Comparison of ENCODE assay signal across 12 cellular contexts in genomic region chr6:21033575-21034026, GRCh38.
A peak's percentile ranks its signal among the peaks of the same experiment; 100 is the strongest.
DNase-seq lines count a peak whose midpoint lies in the region; ATAC-seq and TF ChIP-seq lines count a peak whose summit lies in the region.
"Had no signal": no experiment of that assay in that cellular context is flagged by ENCODE, and none has a peak within 500 bp of the region (broad histone marks: within the 10 kb centered on the region; RNA-seq: fewer than 3 reads in every experiment).

No MANE protein-coding gene starts in this region.

- no peak overlapping the region for H3K14ac ChIP-seq in IMR-90 (replicated peaks; ENCODE audit: low read depth, low read length)

- peak overlapping the region; percentile 34 to 44; a peak in 1 of 4 replicates for H4K8ac ChIP-seq in IMR-90 (ENCODE audit: low read depth in 2 of 2, low read length in 2 of 2)
- no peak overlapping the region for H4K8ac ChIP-seq in mesendoderm (ENCODE audit: low read depth, low read length)

- peak overlapping the region; percentile 12; the same call in 1 of the 2 replicates for H3K9ac ChIP-seq in IMR-90 (ENCODE audit: low read depth, low read length)
- H3K9ac ChIP-seq in mesendoderm (ENCODE audit: low read length) = no peak overlapping the region
- H3K9ac ChIP-seq: BLaER1 treated with 17β-estradiol and CSF1 and Interleukin-3, amounts not matched to agents 10 nM and 100 nM had no signal

- WGBS in IMR-90 (ENCODE audit: extremely low coverage in 2 of 2, insufficient read length in 1 of 2), 2 experiments = 0% methylated on average over 1 of the region's 4 CpGs; no CpG with 5 or more reads in 1 of the 2 experiments
- WGBS in mesendoderm (ENCODE audit: extremely low coverage, insufficient coverage, low lambda C conversion rate) = no CpG with 5 or more reads among the region's 4 CpGs

- 0 out of 4 replicates have a peak, but pooled peaks cover 0 to 3% of the 10 kb centered on the region in 2 experiments for H3K79me1 ChIP-seq in IMR-90 (ENCODE audit: low read depth in 1 of 2, low read length in 2 of 2)
- no peaks in the 10 kb centered on the region for H3K79me1 ChIP-seq in mesendoderm (ENCODE audit: low read length)

- H2AK5ac ChIP-seq in IMR-90 (ENCODE audit: low read depth, low read length) = no peak overlapping the region
- no peak overlapping the region for H2AK5ac ChIP-seq in mesendoderm (ENCODE audit: low read length)

- no TSS peak for BruUV-seq in IMR-90 (replicated peaks; lab: Mats Ljungman, UMichigan)

- DNase-seq in IMR-90 = peak; percentile 85
- peak; percentile 84 for DNase-seq in dedifferentiated amniotic fluid mesenchymal stem cell (ENCODE audit: extremely low spot score)
- peak; percentile 36 for DNase-seq in mesendoderm
- DNase-seq in SHP77 (lab: John Stamatoyannopoulos, UW) = no peak
- no peak for DNase-seq in HuH-7.5 (ENCODE audit: low spot score)
- DNase-seq in nucleus accumbens (lab: John Stamatoyannopoulos, UW) = no peak
- DNase-seq in activated T-cell treated with anti-CD3 and anti-CD28 coated beads, Interleukin-2, amount 50 U/mL, for 1 hour = no peak
- DNase-seq: NCI-H2081; stimulated activated CD4-positive, alpha-beta T cell treated with anti-CD3 and anti-CD28 coated beads, Interleukin-2, amount 100 ng/mL, for 24 hours; SW 1271 had no signal

- TF ChIP-seq POLR2A in IMR-90 (IDR thresholded peaks at IDR 0.05; ENCODE audit: low read depth, low read length) = no peak

- peak; percentile 92 for ATAC-seq in IMR-90 (ENCODE audit: low read depth)

- H3K23ac ChIP-seq in IMR-90 (ENCODE audit: low read depth, low read length) (0 out of 2 replicates have a peak overlapping the region, but pooled peaks have one; percentile 25), mesendoderm (ENCODE audit: low read length) (no peak overlapping the region)

- no peaks in the 10 kb centered on the region for H3K9me3 ChIP-seq in IMR-90 (ENCODE audit: control insufficient read depth, insufficient read depth, low read length)

- H2BK5ac ChIP-seq in IMR-90 (ENCODE audit: low read depth, low read length, poor library complexity, severe bottlenecking) = peak overlapping the region; percentile 30
- no peak overlapping the region for H2BK5ac ChIP-seq in mesendoderm (ENCODE audit: low read length)

- H4K91ac ChIP-seq in IMR-90 (ENCODE audit: insufficient read depth, low read depth, low read length) = peak overlapping the region; percentile 22; the same call in 1 of the 2 replicates

- peak overlapping the region; percentile 42 for H3K4ac ChIP-seq in IMR-90 (ENCODE audit: low read depth, low read length)
- H3K4ac ChIP-seq in mesendoderm (ENCODE audit: low read depth, low read length) = no peak overlapping the region

- in situ Hi-C loops in IMR-90 (cut with MboI; ENCODE audit: low sequenced_read_pairs) = no loop called here

- dilution Hi-C loops in IMR-90 (cut with HindIII; ENCODE audit: low sequenced_read_pairs, unreplicated experiment) = no loop called here

- H3K18ac ChIP-seq in IMR-90 (ENCODE audit: low read depth, low read length) (peak overlapping the region; percentile 92), mesendoderm (ENCODE audit: low read length) (no peak overlapping the region)

- H3K27me3 ChIP-seq in ACC112 (ENCODE audit: insufficient read depth, low read length) (no peaks in the 10 kb centered on the region), IMR-90 (ENCODE audit: control insufficient read depth, insufficient read depth, low read length) (no peaks in the 10 kb centered on the region), mesendoderm (ENCODE audit: insufficient read depth, low read length, poor library complexity) (no peaks in the 10 kb centered on the region)
- H3K27me3 ChIP-seq: BLaER1 treated with 17β-estradiol and CSF1 and Interleukin-3, amounts not matched to agents 10 nM and 100 nM had no signal

- H3K27ac ChIP-seq in ACC112 (ENCODE audit: low read depth, low read length) (peak overlapping the region; percentile 82), IMR-90 (ENCODE audit: insufficient read depth, low read length) (peak overlapping the region; percentile 85; the same call in 1 of the 2 replicates), mesendoderm (ENCODE audit: low read depth, low read length) (no peak overlapping the region)
- H3K27ac ChIP-seq: BLaER1 treated with 17β-estradiol and CSF1 and Interleukin-3, amounts not matched to agents 10 nM and 100 nM had no signal

- peak overlapping the region; percentile 63; the same call in 1 of the 2 replicates for H2BK20ac ChIP-seq in IMR-90 (ENCODE audit: low read depth, low read length)

- H4K5ac ChIP-seq in IMR-90 (ENCODE audit: low read depth, low read length) (peak overlapping the region; percentile 68; the same call in 1 of the 2 replicates), mesendoderm (ENCODE audit: low read length) (no peak overlapping the region)

- H3K36me3 ChIP-seq in ACC112 (ENCODE audit: insufficient read depth, low read length) (no peaks in the 10 kb centered on the region), IMR-90 (ENCODE audit: control insufficient read depth, insufficient read depth, low read length) (no peaks in the 10 kb centered on the region), mesendoderm (ENCODE audit: control insufficient read depth, insufficient read depth, low read length) (no peaks in the 10 kb centered on the region)

- intact Hi-C loops in IMR-90 (cut with micrococcal nuclease) = no loop called here

- no peak for TF ChIP-seq RAD21 in IMR-90 (IDR thresholded peaks at IDR 0.05; ENCODE audit: low read length)

- H4K20me1 ChIP-seq in IMR-90 (ENCODE audit: insufficient read depth, low read length) = no peaks in the 10 kb centered on the region
- H4K20me1 ChIP-seq: BLaER1 treated with 17β-estradiol and CSF1 and Interleukin-3, amounts not matched to agents 10 nM and 100 nM had no signal

- POLR2A ChIA-PET in IMR-90 (lab: Charles Lee; ENCODE audit: unreplicated experiment) = no interaction called here

- H3K79me2 ChIP-seq in ACC112 (ENCODE audit: control insufficient read depth, insufficient read depth, low read length, unreplicated experiment) (no peaks in the 10 kb centered on the region), mesendoderm (ENCODE audit: control insufficient read depth, insufficient read depth, low read length) (no peaks in the 10 kb centered on the region)

- H2BK120ac ChIP-seq in IMR-90 (ENCODE audit: low read depth, low read length) (peak overlapping the region; percentile 64; the same call in 1 of the 2 replicates), mesendoderm (ENCODE audit: low read depth, low read length) (no peak overlapping the region)

- H3K56ac ChIP-seq in IMR-90 (ENCODE audit: extremely low read depth, insufficient read depth, low read length) = no peak overlapping the region
- H3K56ac ChIP-seq in mesendoderm (ENCODE audit: low read length) = no peak overlapping the region

- peaks cover 14% of the 10 kb centered on the region for H3K4me1 ChIP-seq in ACC112 (ENCODE audit: control insufficient read depth, insufficient read depth, low read length, unreplicated experiment)
- H3K4me1 ChIP-seq in IMR-90 (ENCODE audit: control insufficient read depth, insufficient read depth, low read length) = peaks cover 5% of the 10 kb centered on the region; the same call in 1 of the 2 replicates
- H3K4me1 ChIP-seq in mesendoderm (ENCODE audit: control insufficient read depth, low read depth, low read length) = peaks cover 2% of the 10 kb centered on the region
- H3K4me1 ChIP-seq: BLaER1 treated with 17β-estradiol and CSF1 and Interleukin-3, amounts not matched to agents 10 nM and 100 nM had no signal

- peak overlapping the region; percentile 42 for H3K4me3 ChIP-seq in ACC112 (ENCODE audit: low read depth, low read length)
- H3K4me3 ChIP-seq in IMR-90 (ENCODE audit: insufficient read depth, low read depth, low read length) = no peak overlapping the region; the same call in 1 of the 2 replicates
- H3K4me3 ChIP-seq in mesendoderm (ENCODE audit: low read length) = no peak overlapping the region
- H3K4me3 ChIP-seq: BLaER1 treated with 17β-estradiol and CSF1 and Interleukin-3, amounts not matched to agents 10 nM and 100 nM had no signal

- peak overlapping the region; percentile 61 for H2AFZ ChIP-seq in ACC112 (ENCODE audit: low read length, unreplicated experiment)
- H2AFZ ChIP-seq in IMR-90 (replicated peaks; ENCODE audit: low read length, poor library complexity) = peak overlapping the region; percentile 15

- no peak for TF ChIP-seq CTCF in IMR-90 (conservative IDR thresholded peaks at IDR 0.05; ENCODE audit: low read depth, low read length)

- H3K9me1 ChIP-seq in IMR-90 (ENCODE audit: insufficient read depth, low read length) = peaks cover 4% of the 10 kb centered on the region; the same call in 1 of the 2 replicates

- no peak overlapping the region for H2AK9ac ChIP-seq in IMR-90 (replicated peaks; ENCODE audit: low read depth, low read length, poor library complexity)

- CTCF ChIA-PET in IMR-90 (lab: Yijun Ruan, JAX) = interaction anchor here (0.5 to 0.7 kb wide), 2 partner anchors 34 to 87 kb away, joined by 4 read pairs; no protein-coding TSS in a partner anchor

- peak overlapping the region; percentile 10; the same call in 1 of the 3 replicates for H2BK15ac ChIP-seq in IMR-90 (ENCODE audit: low read depth, low read length)
- H2BK15ac ChIP-seq in mesendoderm (replicated peaks; ENCODE audit: low read depth) = no peak overlapping the region

- H3K4me2 ChIP-seq in IMR-90 (ENCODE audit: low read depth, low read length) = peak overlapping the region; percentile 76
- H3K4me2 ChIP-seq in mesendoderm (ENCODE audit: low read length) = no peak overlapping the region
- H3K4me2 ChIP-seq: BLaER1 treated with 17β-estradiol and CSF1 and Interleukin-3, amounts not matched to agents 10 nM and 100 nM had no signal

TF ChIP-seq in IMR-90, 13 proteins besides CTCF, POLR2A, EP300 and RAD21:
- peak; percentile 95 for TF ChIP-seq CEBPB (IDR thresholded peaks at IDR 0.05; ENCODE audit: low read depth, low read length)
- no peak for TF ChIP-seq USF2 (IDR thresholded peaks at IDR 0.05; ENCODE audit: low read depth, low read length)

Comparison
In these comparisons a context has a peak if more than half of its experiments do, and no peak if none do; other contexts are left out.
1. DNase-seq: peak in IMR-90 (single experiment), dedifferentiated amniotic fluid mesenchymal stem cell (single experiment) and mesendoderm (single experiment); none in SHP77 (0 of 2), HuH-7.5 (single experiment), nucleus accumbens (0 of 56) and activated T-cell treated with anti-CD3 and anti-CD28 coated beads, Interleukin-2, amount 50 U/mL, for 1 hour (single experiment).